Comparison of ENCODE assay signal across 16 cellular contexts in the genomic region with DNA sequence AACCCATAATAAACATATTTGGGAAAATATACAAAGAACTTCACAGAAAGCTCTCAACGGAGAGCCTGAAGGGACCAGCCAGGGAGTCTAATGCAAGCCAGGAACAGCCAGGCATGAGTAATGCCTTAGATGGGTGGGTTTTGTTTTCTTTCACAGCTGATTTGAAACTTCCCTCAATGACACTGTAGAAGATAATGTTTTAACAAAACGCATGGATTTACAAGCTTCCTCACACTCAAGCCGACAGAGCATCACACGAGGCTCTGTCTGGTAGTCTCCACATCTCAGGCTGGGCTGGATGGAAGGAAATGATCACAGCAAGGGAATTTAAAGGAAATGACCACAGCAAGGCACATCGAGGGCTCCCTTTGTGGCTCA.
DNase-seq lines count a peak whose midpoint lies in the region; ATAC-seq and TF ChIP-seq lines count a peak whose summit lies in the region.
"Had no signal": no experiment of that assay in that cellular context is flagged by ENCODE, and none has a peak within 500 bp of the region (broad histone marks: within the 10 kb centered on the region; RNA-seq: fewer than 3 reads in every experiment).

No MANE protein-coding gene starts in this region.

- DNase-seq in fibroblast of gingiva (ENCODE audit: low read depth), result peak; percentile 62
- DNase-seq in vagina (ENCODE audit: extremely low spot score in 2 of 2), result no peak
- DNase-seq in mesenteric fat pad (ENCODE audit: low spot score), result no peak
- no peak for DNase-seq in NK-92 (lab: John Stamatoyannopoulos, UW; ENCODE audit: unreplicated experiment)
- DNase-seq in DMS153 treated with DMSO at 0.1 percent for 48 hours (lab: John Stamatoyannopoulos, UW; ENCODE audit: unreplicated experiment), result no peak
- DNase-seq: activated gamma-delta T cell; foreskin melanocyte; H7; kidney; naive thymus-derived CD8-positive, alpha-beta T cell; NCI-H1048; NCI-H446 treated with DMSO at 0.1 percent for 48 hours; PC-9; thyroid gland had no signal

- H3K27me3 ChIP-seq in muscle layer of colon (ENCODE audit: control insufficient read depth in 1 of 2, insufficient read depth in 2 of 2, low read length in 2 of 2), result no peaks in the 10 kb centered on the region
- H3K27me3 ChIP-seq in vagina, result no peaks in the 10 kb centered on the region
- H3K27me3 ChIP-seq: thyroid gland had no signal

- no peak overlapping the region for H3K9ac ChIP-seq in muscle layer of colon (ENCODE audit: low read length)

- H3K27ac ChIP-seq in muscle layer of colon (ENCODE audit: low read depth, low read length), result peak overlapping the region; percentile 5
- peak overlapping the region; percentile 66 for H3K27ac ChIP-seq in vagina
- H3K27ac ChIP-seq: PC-9, thyroid gland had no signal

- no peaks in the 10 kb centered on the region for H3K36me3 ChIP-seq in muscle layer of colon (ENCODE audit: insufficient read depth, low read length)
- no peaks in the 10 kb centered on the region for H3K36me3 ChIP-seq in vagina
- H3K36me3 ChIP-seq: thyroid gland had no signal

- H3K4me3 ChIP-seq in muscle layer of colon (ENCODE audit: low read depth in 1 of 2, low read length in 2 of 2), result no peak overlapping the region
- no peak overlapping the region for H3K4me3 ChIP-seq in vagina
- H3K4me3 ChIP-seq: PC-9, thyroid gland had no signal

- intact Hi-C loops in vagina (cut with DNase I), result no loop called here

- H3K9me3 ChIP-seq in muscle layer of colon (ENCODE audit: low read length) (no peaks in the 10 kb centered on the region), vagina (no peaks in the 10 kb centered on the region)
- H3K9me3 ChIP-seq: thyroid gland had no signal

- peaks cover 8% of the 10 kb centered on the region for H3K4me1 ChIP-seq in muscle layer of colon (ENCODE audit: insufficient read depth, low read length)
- H3K4me1 ChIP-seq in vagina, result peaks cover 10% of the 10 kb centered on the region

- TF ChIP-seq POLR2A in vagina (IDR thresholded peaks at IDR 0.05), result no peak

- ATAC-seq in SK-N-SH treated with all-trans-retinoic acid at 6 μM for 48 hours, result peak; percentile 40; the same call in 2 of the 3 replicates
- ATAC-seq: naive thymus-derived CD8-positive, alpha-beta T cell had no signal

- TF ChIP-seq CTCF in vagina (IDR thresholded peaks at IDR 0.05), result no peak

TF ChIP-seq in SK-N-SH treated with all-trans-retinoic acid at 6 μM for 48 hours, 23 proteins besides CTCF, POLR2A, EP300 and RAD21:
- TF ChIP-seq CSDC2 (CRISPR knock-in tag; IDR thresholded peaks at IDR 0.05) (no peak), SNAI2 (CRISPR knock-in tag; IDR thresholded peaks at IDR 0.05) (no peak), CSRNP3 (CRISPR knock-in tag; IDR thresholded peaks at IDR 0.05) (no peak), OSR1 (CRISPR knock-in tag; IDR thresholded peaks at IDR 0.05) (no peak), RARB (CRISPR knock-in tag; IDR thresholded peaks at IDR 0.05) (no peak), ESRRG (CRISPR knock-in tag; IDR thresholded peaks at IDR 0.05) (no peak), ZNF70 (CRISPR knock-in tag; IDR thresholded peaks at IDR 0.05) (no peak), TOX (CRISPR knock-in tag; IDR thresholded peaks at IDR 0.05; ENCODE audit: borderline replicate concordance) (no peak), ARNTL (CRISPR knock-in tag; IDR thresholded peaks at IDR 0.05; ENCODE audit: borderline replicate concordance, low read depth) (no peak), ISL1 (CRISPR knock-in tag; IDR thresholded peaks at IDR 0.05) (no peak), POU6F1 (CRISPR knock-in tag; IDR thresholded peaks at IDR 0.05; ENCODE audit: borderline replicate concordance, low read depth) (no peak), CREB5 (CRISPR knock-in tag; IDR thresholded peaks at IDR 0.05; ENCODE audit: low read depth) (no peak), ZNF565 (CRISPR knock-in tag; conservative IDR thresholded peaks at IDR 0.05; ENCODE audit: low read depth) (no peak)
